ENCODE assay signal across 23 cellular contexts in the genomic region with DNA sequence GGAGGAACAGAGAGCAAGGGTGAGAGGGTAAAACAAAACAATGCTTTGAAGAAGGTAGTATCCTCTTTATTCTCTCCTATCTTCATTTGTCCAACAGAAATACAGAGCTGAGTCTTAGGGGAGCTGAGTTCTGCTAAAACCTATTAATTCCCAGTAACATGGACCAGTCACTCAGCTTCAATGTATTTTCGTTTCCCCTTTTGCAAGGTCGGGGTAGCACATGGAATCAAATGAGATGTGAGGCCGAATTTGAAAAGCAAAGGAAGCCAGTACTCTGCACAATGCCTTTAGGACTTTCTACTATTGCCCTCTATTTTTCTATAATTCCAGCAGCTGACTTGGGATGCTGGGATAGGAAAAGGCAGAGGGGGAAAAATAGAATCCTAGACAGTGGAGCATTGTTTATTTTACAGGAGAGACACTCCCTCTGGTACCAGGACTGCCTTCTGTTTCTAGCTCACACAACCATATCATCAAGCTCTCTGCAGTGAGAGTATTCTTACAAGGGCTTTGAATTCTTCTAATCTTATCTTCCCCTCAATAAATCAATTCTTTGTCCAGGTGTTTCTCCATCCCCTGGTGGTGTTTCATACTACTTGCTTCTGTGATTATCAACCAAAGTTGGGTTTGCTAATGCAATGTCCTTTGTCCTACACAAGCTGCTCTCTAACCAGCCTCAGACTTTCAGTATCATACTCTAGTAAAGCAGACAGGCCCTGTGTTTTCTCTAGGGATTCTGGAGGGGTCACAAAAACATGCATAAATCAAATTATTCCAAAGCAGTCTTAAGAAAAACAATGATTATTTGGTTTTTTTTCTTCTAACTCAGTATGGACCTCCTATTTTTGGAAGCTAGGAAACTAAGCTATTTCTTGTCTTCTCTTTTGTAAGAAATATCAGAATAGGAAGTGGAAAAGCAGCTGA.
DNase-seq lines count a peak whose midpoint lies in the region; ATAC-seq, FAIRE-seq and TF ChIP-seq lines count a peak whose summit lies in the region.
"Had no signal": no experiment of that assay in that cellular context is flagged by ENCODE, and none has a peak within 500 bp of the region (broad histone marks: within the 10 kb centered on the region; RNA-seq: fewer than 3 reads in every experiment).

No MANE protein-coding gene starts in this region.

- CTCF ChIA-PET in H1 (lab: Charles Lee; ENCODE audit: partially characterized antibody), result interaction anchor here (0.7 to 1.3 kb wide), 2 partner anchors 10 to 165 kb away, joined by 3 read pairs; no protein-coding TSS in a partner anchor

- H3K4me1 ChIP-seq in H1 (replicated peaks in 1 of 4; ENCODE audit: control insufficient read depth in 3 of 4, insufficient read depth in 4 of 4, low read length in 3 of 4), result no peaks in the 10 kb centered on the region
- H3K4me1 ChIP-seq in thoracic aorta (ENCODE audit: control insufficient read depth in 1 of 2, low read depth in 2 of 2), result peaks cover 12 to 50% of the 10 kb centered on the region in 2 donors
- H3K4me1 ChIP-seq: BE2C, foreskin keratinocyte had no signal

- no peak overlapping the region for H3K56ac ChIP-seq in H1 (replicated peaks; ENCODE audit: insufficient read length, low read depth, low read length)

- TF ChIP-seq EP300 in H1 (IDR thresholded peaks at IDR 0.05; ENCODE audit: borderline replicate concordance in 1 of 2, low read depth in 2 of 2, low read length in 2 of 2), result no peak

- POLR2A ChIA-PET in H1 (lab: Charles Lee; ENCODE audit: partially characterized antibody), result no interaction called here

- no peaks in the 10 kb centered on the region for H4K20me1 ChIP-seq in H1 (replicated peaks in 1 of 2; ENCODE audit: control insufficient read depth in 1 of 2, insufficient read depth in 2 of 2, low read length in 2 of 2)

- H3K27ac ChIP-seq in H1 (ENCODE audit: low read depth, low read length) (no peak overlapping the region), thoracic aorta (peak overlapping the region; percentile 27 to 52)
- H3K27ac ChIP-seq: 22Rv1, foreskin keratinocyte, VCaP had no signal

- no peak overlapping the region for H3K9ac ChIP-seq in H1 (replicated peaks in 1 of 4; ENCODE audit: extremely low read depth in 1 of 4, low read depth in 3 of 4, low read length in 3 of 4)

- H3K9me3 ChIP-seq in H1 (ENCODE audit: insufficient read depth in 2 of 2, low read depth in 1 of 2, low read length in 1 of 2), result no peaks in the 10 kb centered on the region
- no peaks in the 10 kb centered on the region for H3K9me3 ChIP-seq in thoracic aorta
- H3K9me3 ChIP-seq: BE2C had no signal

- peak; percentile 42 for DNase-seq in NOMO-1 treated with DMSO at 0.1 percent for 48 hours (lab: John Stamatoyannopoulos, UW; ENCODE audit: unreplicated experiment)
- no peak for DNase-seq in NOMO-1 treated with dmso at 0.1 percent for 144 hours (lab: John Stamatoyannopoulos, UW; ENCODE audit: unreplicated experiment)
- no peak for DNase-seq in H1 (ENCODE audit: low read depth in 1 of 2, low spot score in 2 of 2)
- DNase-seq in midbrain (lab: John Stamatoyannopoulos, UW), result peak; percentile 14
- DNase-seq in thoracic aorta (ENCODE audit: low spot score), result no peak
- no peak for DNase-seq in COLO668 (lab: John Stamatoyannopoulos, UW; ENCODE audit: unreplicated experiment)
- DNase-seq in KBM-7, result no peak
- DNase-seq in activated effector memory CD4-positive, alpha-beta T cell treated with anti-CD3 and anti-CD28 coated beads, Interleukin-2, amount 50 U/mL, for 16 hours, result no peak
- DNase-seq: activated CD8-positive, alpha-beta memory T cell treated with anti-CD3 and anti-CD28 coated beads, Interleukin-2, amount 50 U/mL, for 48 hours; activated gamma-delta T cell treated with Interleukin-2 at 50 U/mL for 16 hours; BE2C; foreskin keratinocyte; kidney; NCI-H146; NCI-H2171 treated with DMSO at 0.1 percent for 48 hours; NCI-H526 treated with DMSO at 0.1 percent for 48 hours; T-helper 17 cell had no signal

- no peak overlapping the region for H3K4ac ChIP-seq in H1 (replicated peaks; ENCODE audit: insufficient read length, low read depth, low read length)

- H3K23me2 ChIP-seq in H1 (ENCODE audit: low read depth, low read length), result no peaks in the 10 kb centered on the region

- no peaks in the 10 kb centered on the region for H3K79me2 ChIP-seq in H1 (ENCODE audit: control insufficient read depth in 1 of 2, insufficient read depth in 2 of 2, low read length in 2 of 2)

- no peak overlapping the region for H2BK12ac ChIP-seq in H1 (ENCODE audit: low read depth, low read length)

- no peaks in the 10 kb centered on the region for H3K79me1 ChIP-seq in H1 (ENCODE audit: low read depth, low read length)

- no peak overlapping the region for H2BK5ac ChIP-seq in H1 (ENCODE audit: low read depth, low read length)

- H4K5ac ChIP-seq in H1 (ENCODE audit: insufficient read length, low read depth, low read length), result no peak overlapping the region

- H3K4me3 ChIP-seq in H1 (ENCODE audit: extremely low read depth in 1 of 4, insufficient read depth in 2 of 4, low read depth in 3 of 4, low read length in 4 of 4) (no peak overlapping the region), thoracic aorta (no peak overlapping the region)

- H2BK15ac ChIP-seq in H1 (ENCODE audit: low read length), result no peak overlapping the region

- no peak for ATAC-seq in thoracic aorta (ENCODE audit: insufficient number of reproducible peaks, low FRiP score, low read depth)
- ATAC-seq: foreskin keratinocyte, HCT116, T-helper 17 cell had no signal

- no peak overlapping the region for H2BK120ac ChIP-seq in H1 (replicated peaks; ENCODE audit: low read depth, low read length)

- no peak for TF ChIP-seq RAD21 in H1 (IDR thresholded peaks at IDR 0.05 in 1 of 2, conservative IDR thresholded peaks at IDR 0.05 in 1 of 2; ENCODE audit: low read depth in 2 of 2, low read length in 2 of 2)

- H3K36me3 ChIP-seq in H1 (ENCODE audit: control insufficient read depth in 2 of 4, insufficient read depth in 4 of 4, low read length in 3 of 4), result no peaks in the 10 kb centered on the region
- H3K36me3 ChIP-seq in thoracic aorta, result no peaks in the 10 kb centered on the region
- H3K36me3 ChIP-seq: BE2C had no signal

- H2AFZ ChIP-seq in H1 (ENCODE audit: low read length), result no peak overlapping the region

- H3K4me2 ChIP-seq in H1 (ENCODE audit: insufficient read depth in 1 of 2, low read depth in 2 of 2, low read length in 2 of 2), result no peak overlapping the region

- H3K18ac ChIP-seq in H1 (ENCODE audit: extremely low read depth, low read length), result no peak overlapping the region

- H2AK5ac ChIP-seq in H1 (ENCODE audit: low read depth, low read length), result no peak overlapping the region

- in situ Hi-C loops in KBM-7 (cut with MboI; ENCODE audit: low pct_unique_long_range_greater_than_20kb, low sequenced_read_pairs), result no loop called here

- TF ChIP-seq POLR2A in H1 (IDR thresholded peaks at IDR 0.05; ENCODE audit: control extremely low read depth in 1 of 2, low read depth in 2 of 2, low read length in 2 of 2), result no peak

- FAIRE-seq in H1 (lab: Jason Lieb, UNC), result no peak
- FAIRE-seq: bronchial epithelial cell, HTR-8/SVneo, kidney, urothelium cell line had no signal

- H3K27me3 ChIP-seq in H1 (replicated peaks in 1 of 4; ENCODE audit: control insufficient read depth in 3 of 4, extremely low read depth in 1 of 4, insufficient read depth in 3 of 4, low read length in 3 of 4), result no peaks in the 10 kb centered on the region
- no peaks in the 10 kb centered on the region for H3K27me3 ChIP-seq in thoracic aorta (replicated peaks; ENCODE audit: insufficient read depth)
- H3K27me3 ChIP-seq: BE2C, foreskin keratinocyte had no signal

- H4K91ac ChIP-seq in H1 (replicated peaks; ENCODE audit: insufficient read length, low read length), result no peak overlapping the region

- no peak overlapping the region for H3K23ac ChIP-seq in H1 (ENCODE audit: insufficient read length)

- no peak overlapping the region for H3K14ac ChIP-seq in H1 (ENCODE audit: insufficient read length)

- no peak overlapping the region for H4K8ac ChIP-seq in H1 (ENCODE audit: extremely low read depth, insufficient read depth, low read length)

- 0 out of 2 replicates have a peak overlapping the region, but pooled peaks have one; percentile 52 for H2BK20ac ChIP-seq in H1 (ENCODE audit: low read length)

- TF ChIP-seq CTCF in H1 (IDR thresholded peaks at IDR 0.05; ENCODE audit: control extremely low read depth in 1 of 3, insufficient read depth in 1 of 3, low read depth in 1 of 3, low read length in 3 of 3) (no peak), thoracic aorta (IDR thresholded peaks at IDR 0.05) (no peak)

- WGBS in H1 (ENCODE audit: extremely low coverage in 1 of 2, insufficient coverage in 1 of 2, insufficient read length in 1 of 2, insufficient replicate concordance in 2 of 2, low coverage in 1 of 2, low lambda C conversion rate in 2 of 2, missing lambda C conversion rate in 1 of 2), 2 experiments, result 88% methylated on average over 3 of the region's 3 CpGs; no CpG with 5 or more reads in 1 of the 2 experiments

TF ChIP-seq in H1, 55 proteins besides CTCF, POLR2A, EP300 and RAD21 (continues in another document):
- TF ChIP-seq TEAD4 (IDR thresholded peaks at IDR 0.05; ENCODE audit: low read depth, low read length) (no peak), CHD1 (IDR thresholded peaks at IDR 0.05; ENCODE audit: low read depth, low read length) (no peak), HDAC2 (IDR thresholded peaks at IDR 0.05; ENCODE audit: borderline replicate concordance in 1 of 2, low read depth in 2 of 2, low read length in 2 of 2) (no peak), NANOG (IDR thresholded peaks at IDR 0.05; ENCODE audit: insufficient read depth, low read depth, low read length, poor library complexity, severe bottlenecking) (no peak), EZH2 (IDR thresholded peaks at IDR 0.05; ENCODE audit: low read depth, low read length, severe bottlenecking) (no peak), FOSL1 (IDR thresholded peaks at IDR 0.05; ENCODE audit: insufficient read depth, low read depth, low read length) (no peak), SIN3A (conservative IDR thresholded peaks at IDR 0.05 in 1 of 2, IDR thresholded peaks at IDR 0.05 in 1 of 2; ENCODE audit: low read depth in 1 of 2, low read length in 2 of 2) (no peak), BRCA1 (IDR thresholded peaks at IDR 0.05; ENCODE audit: low read depth, low read length) (no peak), ZNF274 (IDR thresholded peaks at IDR 0.05; ENCODE audit: borderline replicate concordance, extremely low read depth, low read length) (no peak), SP1 (IDR thresholded peaks at IDR 0.05; ENCODE audit: low read depth, low read length) (no peak), RFX5 (IDR thresholded peaks at IDR 0.05; ENCODE audit: borderline replicate concordance, low read depth, low read length) (no peak), SIRT6 (IDR thresholded peaks at IDR 0.05; ENCODE audit: low read length) (no peak), JUN (IDR thresholded peaks at IDR 0.05; ENCODE audit: low read depth, low read length) (no peak), RNF2 (IDR thresholded peaks at IDR 0.05; ENCODE audit: borderline replicate concordance, low read depth, low read length, missing control alignments, poor library complexity, severe bottlenecking) (no peak)
- TF ChIP-seq, protein P1, sequence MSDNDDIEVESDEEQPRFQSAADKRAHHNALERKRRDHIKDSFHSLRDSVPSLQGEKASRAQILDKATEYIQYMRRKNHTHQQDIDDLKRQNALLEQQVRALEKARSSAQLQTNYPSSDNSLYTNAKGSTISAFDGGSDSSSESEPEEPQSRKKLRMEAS (IDR thresholded peaks at IDR 0.05), result no peak

Comparison
In these comparisons a context has a peak if more than half of its experiments do, and no peak if none do; other contexts are left out.
1. DNase-seq: peak in NOMO-1 treated with DMSO at 0.1 percent for 48 hours (single experiment) and midbrain (single experiment); none in NOMO-1 treated with dmso at 0.1 percent for 144 hours (single experiment), H1 (0 of 2), thoracic aorta (single experiment), COLO668 (single experiment), KBM-7 (single experiment) and activated effector memory CD4-positive, alpha-beta T cell treated with anti-CD3 and anti-CD28 coated beads, Interleukin-2, amount 50 U/mL, for 16 hours (single experiment).